In genomic region chr12:54868690-54869089, GRCh38 we compare ENCODE assay signal across 22 cellular contexts.
"Had no signal": no experiment of that assay in that cellular context is flagged by ENCODE, and none has a peak within 500 bp of the region (broad histone marks: within the 10 kb centered on the region; RNA-seq: fewer than 3 reads in every experiment).

No MANE protein-coding gene starts in this region.

- DNase-seq: colonic mucosa; cortex of kidney; dermis blood vessel endothelial cell; dorsolateral prefrontal cortex; effector CD4-positive, alpha-beta T cell; effector CD8-positive, alpha-beta T cell; effector memory CD4-positive, alpha-beta T cell; effector memory CD8-positive, alpha-beta T cell; endodermal cell; erythroblast; esophagus squamous epithelium; foreskin fibroblast; foreskin keratinocyte; foreskin melanocyte; gastrocnemius medialis; glutamatergic neuron; head of caudate nucleus; heart left ventricle; heart right ventricle had no signal

- ATAC-seq: effector memory CD8-positive, alpha-beta T cell; esophagus mucosa; foreskin keratinocyte; gastrocnemius medialis; gastroesophageal sphincter; heart left ventricle; heart right ventricle had no signal

- H3K4me3 Mint-ChIP-seq: dendritic cell treated with granulocyte-macrophage colony-stimulating factor and Interleukin-4, amounts not matched to agents 40 ng/mL and 50 ng/mL, for 4 days; effector memory CD8-positive, alpha-beta T cell; endodermal cell had no signal

- H3K27ac Mint-ChIP-seq: dendritic cell treated with granulocyte-macrophage colony-stimulating factor and Interleukin-4, amounts not matched to agents 40 ng/mL and 50 ng/mL, for 4 days; effector memory CD8-positive, alpha-beta T cell; endodermal cell had no signal

- H3K9me3 Mint-ChIP-seq: dendritic cell treated with granulocyte-macrophage colony-stimulating factor and Interleukin-4, amounts not matched to agents 40 ng/mL and 50 ng/mL, for 4 days; effector memory CD8-positive, alpha-beta T cell; endodermal cell had no signal
